In the genomic region with DNA sequence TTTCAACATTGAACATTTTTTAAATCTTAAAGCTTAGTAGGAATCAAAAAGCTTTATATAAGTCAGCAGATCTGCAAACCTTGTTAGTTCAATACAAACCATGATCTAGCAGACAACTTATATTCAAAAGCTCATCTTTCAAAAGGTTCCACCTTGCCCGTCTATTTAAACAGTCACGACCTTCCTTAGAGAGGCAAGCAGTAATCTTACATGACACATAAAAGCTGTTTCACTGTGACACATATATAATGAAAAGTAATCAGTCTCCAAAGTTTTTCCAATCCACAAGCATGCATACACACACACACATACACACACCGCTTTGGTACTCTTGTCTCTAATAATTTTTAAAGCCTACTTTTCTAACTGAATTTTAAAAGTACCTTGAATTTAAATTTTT, we compare ENCODE assay signal across 1 cellular context.
TF ChIP-seq lines count a peak whose summit lies in the region.

No MANE protein-coding gene starts in this region.

TF ChIP-seq in K562, 482 proteins besides CTCF, POLR2A, EP300 and RAD21:
- TF ChIP-seq DDX20 (tag; IDR thresholded peaks at IDR 0.05; ENCODE audit: low read depth) = no peak
- no peak for TF ChIP-seq PYGO2 (tag; IDR thresholded peaks at IDR 0.05)
- TF ChIP-seq HEY1 (CRISPR knock-in tag; IDR thresholded peaks at IDR 0.05; ENCODE audit: borderline replicate concordance) = no peak
- no peak for TF ChIP-seq CC2D1A (IDR thresholded peaks at IDR 0.05)
- no peak for TF ChIP-seq EWSR1 (IDR thresholded peaks at IDR 0.05; ENCODE audit: borderline replicate concordance, low read depth, partially characterized antibody)
- no peak for TF ChIP-seq PML (IDR thresholded peaks at IDR 0.05; ENCODE audit: low read length)
- no peak for TF ChIP-seq BACH1 (tag; IDR thresholded peaks at IDR 0.05)
- TF ChIP-seq, protein P1, sequence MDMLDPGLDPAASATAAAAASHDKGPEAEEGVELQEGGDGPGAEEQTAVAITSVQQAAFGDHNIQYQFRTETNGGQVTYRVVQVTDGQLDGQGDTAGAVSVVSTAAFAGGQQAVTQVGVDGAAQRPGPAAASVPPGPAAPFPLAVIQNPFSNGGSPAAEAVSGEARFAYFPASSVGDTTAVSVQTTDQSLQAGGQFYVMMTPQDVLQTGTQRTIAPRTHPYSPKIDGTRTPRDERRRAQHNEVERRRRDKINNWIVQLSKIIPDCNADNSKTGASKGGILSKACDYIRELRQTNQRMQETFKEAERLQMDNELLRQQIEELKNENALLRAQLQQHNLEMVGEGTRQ (CRISPR knock-in tag; IDR thresholded peaks at IDR 0.05) = no peak
- TF ChIP-seq JUNB (CRISPR knock-in tag; conservative IDR thresholded peaks at IDR 0.05) = no peak
- TF ChIP-seq NR4A1 (CRISPR knock-in tag; IDR thresholded peaks at IDR 0.05) = no peak
- no peak for TF ChIP-seq NR4A1 (tag; IDR thresholded peaks at IDR 0.05)
- no peak for TF ChIP-seq IFI16 (CRISPR knock-in tag; IDR thresholded peaks at IDR 0.05)
- TF ChIP-seq MYBL2 (IDR thresholded peaks at IDR 0.05; ENCODE audit: low read depth) = no peak
- no peak for TF ChIP-seq MYBL2 (CRISPR knock-in tag; IDR thresholded peaks at IDR 0.05; ENCODE audit: borderline replicate concordance)
- no peak for TF ChIP-seq TCFL5 (CRISPR knock-in tag; conservative IDR thresholded peaks at IDR 0.05)
- no peak for TF ChIP-seq GTF2A2 (tag; IDR thresholded peaks at IDR 0.05)
- TF ChIP-seq, protein P2, sequence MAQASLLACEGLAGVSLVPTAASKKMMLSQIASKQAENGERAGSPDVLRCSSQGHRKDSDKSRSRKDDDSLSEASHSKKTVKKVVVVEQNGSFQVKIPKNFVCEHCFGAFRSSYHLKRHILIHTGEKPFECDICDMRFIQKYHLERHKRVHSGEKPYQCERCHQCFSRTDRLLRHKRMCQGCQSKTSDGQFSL (CRISPR knock-in tag; IDR thresholded peaks at IDR 0.05) = no peak
- TF ChIP-seq, protein P2 (tag; IDR thresholded peaks at IDR 0.05) = no peak
- no peak for TF ChIP-seq SMARCA5 (IDR thresholded peaks at IDR 0.05)
- TF ChIP-seq TBL1XR1 (IDR thresholded peaks at IDR 0.05; ENCODE audit: low read length in 2 of 2) = no peak
- TF ChIP-seq ELF4 (CRISPR knock-in tag; IDR thresholded peaks at IDR 0.05) = no peak
